Comparison of ENCODE assay signal across 8 cellular contexts in genomic region chrX:135520553-135521404, GRCh38. TPM values are rescaled to one million over a fixed set of nuclear protein-coding genes. Genes with fewer than 3 reads are reported as not detected.
A peak's percentile ranks its signal among the peaks of the same experiment; 100 is the strongest.
DNase-seq lines count a peak whose midpoint lies in the region; ATAC-seq, FAIRE-seq and TF ChIP-seq lines count a peak whose summit lies in the region.

Gene INTS6L, plus strand, starts transcription at chrX:135520660. Its CDS starts 333 bp downstream, at chrX:135520993.

- POLR2A ChIA-PET in endothelial cell of umbilical vein (lab: Charles Lee), result interaction anchor here (0.6 kb wide), 1 partner anchor 461 kb away, joined by 3 read pairs; no protein-coding TSS in a partner anchor

- FAIRE-seq in endothelial cell of umbilical vein (lab: Jason Lieb, UNC), result peak; percentile 97

- intact Hi-C loops in endothelial cell of umbilical vein (cut with micrococcal nuclease), result loop anchor here (1.0 to 10.0 kb wide), 6 partner anchors 38 to 744 kb away; partner anchors contain the start of gene SMIM10L2A
- intact Hi-C loops in mucosa of descending colon (cut with DNase I, micrococcal nuclease), result no loop called here

- H3K27ac ChIP-seq in OCI-LY1 (ENCODE audit: low read depth, low read length, poor library complexity, severe bottlenecking) (peak within 1 kb of the TSS; percentile 86), endothelial cell of umbilical vein (ENCODE audit: insufficient read depth, low read depth, low read length) (peak within 1 kb of the TSS; percentile 61)

- no peaks in the 10 kb centered on the region for H3K9me3 ChIP-seq in OCI-LY1 (ENCODE audit: low read length)
- H3K9me3 ChIP-seq in endothelial cell of umbilical vein (replicated peaks; ENCODE audit: control insufficient read depth, insufficient read depth, low read length), result no peaks in the 10 kb centered on the region
- no peaks in the 10 kb centered on the region for H3K9me3 ChIP-seq in mucosa of descending colon

- H3K4me3 ChIP-seq in OCI-LY1 (ENCODE audit: low read depth, low read length, poor library complexity, severe bottlenecking) (peak within 1 kb of the TSS; percentile 92), endothelial cell of umbilical vein (replicated peaks in 1 of 3; ENCODE audit: insufficient read depth in 1 of 3, low read depth in 1 of 3, low read length in 3 of 3) (peak within 1 kb of the TSS; percentile 58 to 73 (median 65)), mucosa of descending colon (peak within 1 kb of the TSS; percentile 40)

- no peaks in the 10 kb centered on the region for H3K79me2 ChIP-seq in OCI-LY1 (ENCODE audit: insufficient read depth, low read length)
- no peaks in the 10 kb centered on the region for H3K79me2 ChIP-seq in endothelial cell of umbilical vein (ENCODE audit: control insufficient read depth, insufficient read depth, low read length)

- DNase-seq in CD1c-positive myeloid dendritic cell (ENCODE audit: extremely low spot score) (peak; percentile 91), activated T-cell treated with anti-CD3 and anti-CD28 coated beads for 1 hour (ENCODE audit: low read depth) (peak; percentile 69), endothelial cell of umbilical vein (ENCODE audit: low read depth, low spot score) (peak; percentile 91), mucosa of descending colon (peak; percentile 87 to 94 (median 92))
- peak; percentile 59 to 72 for DNase-seq in stimulated activated CD8-positive, alpha-beta memory T cell treated with anti-CD3 and anti-CD28 coated beads, Interleukin-4, amount 100 ng/mL, for 1 hour (ENCODE audit: low read depth in 2 of 2, low spot score in 1 of 2)

- no peaks in the 10 kb centered on the region for H3F3A ChIP-seq in OCI-LY1 (ENCODE audit: insufficient read depth, low read length)

- TF ChIP-seq CTCF in OCI-LY1 (IDR thresholded peaks at IDR 0.05; ENCODE audit: low read length), result no peak
- no peak for TF ChIP-seq CTCF in endothelial cell of umbilical vein (IDR thresholded peaks at IDR 0.05; ENCODE audit: extremely low read depth in 1 of 2, insufficient read depth in 1 of 2, low read depth in 1 of 2, low read length in 2 of 2)
- TF ChIP-seq CTCF in mucosa of descending colon (IDR thresholded peaks at IDR 0.05), result no peak

- H4K20me1 ChIP-seq in OCI-LY1 (ENCODE audit: insufficient read depth, low read length) (no peaks in the 10 kb centered on the region), endothelial cell of umbilical vein (replicated peaks; ENCODE audit: control insufficient read depth, extremely low read depth, insufficient read depth, low read length) (no peaks in the 10 kb centered on the region)

- H2AFZ ChIP-seq in OCI-LY1 (ENCODE audit: low read length), result peak within 1 kb of the TSS; percentile 94; the same call in 1 of the 2 replicates
- H2AFZ ChIP-seq in endothelial cell of umbilical vein (ENCODE audit: low read depth, low read length), result peak within 1 kb of the TSS; percentile 70

- no peaks in the 10 kb centered on the region for H3K9me1 ChIP-seq in endothelial cell of umbilical vein (replicated peaks; ENCODE audit: control insufficient read depth, extremely low read depth, insufficient read depth, low read length)

- TF ChIP-seq POLR2A in endothelial cell of umbilical vein (IDR thresholded peaks at IDR 0.05; ENCODE audit: low read depth, low read length), result peak; percentile 91

- dilution Hi-C loops in endothelial cell of umbilical vein (cut with MboI; ENCODE audit: extremely low pct_ligation_motif_present, low sequenced_read_pairs), result no loop called here

- H3K36me3 ChIP-seq in OCI-LY1 (ENCODE audit: insufficient read depth, low read length) (0 out of 2 replicates have a peak, but pooled peaks cover 2% of the 10 kb centered on the region), endothelial cell of umbilical vein (ENCODE audit: control insufficient read depth in 2 of 2, extremely low read depth in 1 of 2, insufficient read depth in 2 of 2, low read length in 2 of 2) (no peaks in the 10 kb centered on the region), mucosa of descending colon (ENCODE audit: low read depth) (no peaks in the 10 kb centered on the region)

- TSS peak; percentile 59 for BruUV-seq in endothelial cell of umbilical vein (replicated peaks; lab: Mats Ljungman, UMichigan)

- H3K4me2 ChIP-seq in OCI-LY1 (ENCODE audit: low read length) (peak within 1 kb of the TSS; percentile 82), endothelial cell of umbilical vein (ENCODE audit: insufficient read depth, low read length) (peak within 1 kb of the TSS; percentile 71)

- H3K27me3 ChIP-seq in OCI-LY1 (ENCODE audit: insufficient read depth, low read length) (no peaks in the 10 kb centered on the region), endothelial cell of umbilical vein (ENCODE audit: control insufficient read depth in 2 of 2, insufficient read depth in 2 of 2, low read length in 2 of 2) (no peaks in the 10 kb centered on the region)

- peak; percentile 65 for ATAC-seq in GM19372 (IDR thresholded peaks at IDR 0.05; ENCODE audit: low read depth, unreplicated experiment)
- ATAC-seq in HG03521 (IDR thresholded peaks at IDR 0.05; ENCODE audit: unreplicated experiment), result peak; percentile 74
- ATAC-seq in mucosa of descending colon, result peak; percentile 81

- no peaks in the 10 kb centered on the region for H3K9me2 ChIP-seq in OCI-LY1 (ENCODE audit: low read depth, low read length)

- H3K9ac ChIP-seq in OCI-LY1 (ENCODE audit: low read length) (peak within 1 kb of the TSS; percentile 98), endothelial cell of umbilical vein (replicated peaks; ENCODE audit: extremely low read depth, insufficient read depth, low read length) (peak within 1 kb of the TSS; percentile 60)

- CTCF ChIA-PET in endothelial cell of umbilical vein (lab: Charles Lee), result interaction anchor here (1.0 kb wide), 1 partner anchor 36 kb away, joined by 3 read pairs; no protein-coding TSS in a partner anchor

- peaks cover 16% of the 10 kb centered on the region for H3K4me1 ChIP-seq in OCI-LY1 (ENCODE audit: insufficient read depth, low read length, severe bottlenecking)
- H3K4me1 ChIP-seq in endothelial cell of umbilical vein (ENCODE audit: control insufficient read depth, extremely low read depth, insufficient read depth, low read length), result peaks cover 4% of the 10 kb centered on the region
- H3K4me1 ChIP-seq in mucosa of descending colon (ENCODE audit: low read depth), result no peaks in the 10 kb centered on the region

TF ChIP-seq in endothelial cell of umbilical vein, 7 proteins besides CTCF, POLR2A, EP300 and RAD21:
- no peak for TF ChIP-seq JUN (IDR thresholded peaks at IDR 0.05; ENCODE audit: borderline replicate concordance, insufficient read depth, insufficient read length, low read depth)
- peak; percentile 79 for TF ChIP-seq MAX (IDR thresholded peaks at IDR 0.05; ENCODE audit: insufficient read depth, insufficient read length)
- TF ChIP-seq MYC (IDR thresholded peaks at IDR 0.05; ENCODE audit: low read depth, low read length), result no peak
- peak; percentile 87 for TF ChIP-seq POLR2AphosphoS5 (IDR thresholded peaks at IDR 0.05; ENCODE audit: insufficient read depth, low read depth, low read length)
- no peak for TF ChIP-seq GATA2 (IDR thresholded peaks at IDR 0.05; ENCODE audit: insufficient read depth, insufficient read length, low read depth, low read length)

RNA-seq across cellular contexts. Expression of gene INTS6L, which starts in this region (rescaled TPM):
- total RNA-seq in endothelial cell of umbilical vein (5.6 and 7.5 TPM in 2 replicates), mucosa of descending colon (10 to 100 TPM; 14.2 to 19.8 (median 15.0) TPM)
- 4.5 and 5.2 TPM in 2 replicates for polyA plus RNA-seq in endothelial cell of umbilical vein
- 2.3 and 3.4 TPM in 2 replicates for polyA plus RNA-seq in endothelial cell of umbilical vein (2011; cell fraction: cytosol; rRNA removed)
- polyA plus RNA-seq in endothelial cell of umbilical vein (2011; cell fraction: nucleus; rRNA removed), result 59.3 and 71.0 TPM in 2 replicates
- 4.6 and 5.3 TPM in 2 replicates for polyA plus RNA-seq in endothelial cell of umbilical vein (2012)
- polyA minus RNA-seq in endothelial cell of umbilical vein, result 6.9 and 7.9 TPM in 2 replicates
- polyA minus RNA-seq in endothelial cell of umbilical vein (2011; cell fraction: cytosol; rRNA and poly(A)+ RNA removed), result not detected
- 18.0 and 18.8 TPM in 2 replicates for polyA minus RNA-seq in endothelial cell of umbilical vein (2011; cell fraction: nucleus; rRNA and poly(A)+ RNA removed)

Comparison
In these comparisons a context has a peak if more than half of its experiments do, and no peak if none do; other contexts are left out.
1. Peak in every context shown above with its lines: DNase-seq, ATAC-seq, H3K4me3 ChIP-seq and H3K27ac ChIP-seq.
2. H3K4me3 ChIP-seq: peak in every context shown above with its lines; median percentile 92 in OCI-LY1; 65 in endothelial cell of umbilical vein; 40 in mucosa of descending colon.